ENCODE assay signal across 9 cellular contexts in the genomic region with DNA sequence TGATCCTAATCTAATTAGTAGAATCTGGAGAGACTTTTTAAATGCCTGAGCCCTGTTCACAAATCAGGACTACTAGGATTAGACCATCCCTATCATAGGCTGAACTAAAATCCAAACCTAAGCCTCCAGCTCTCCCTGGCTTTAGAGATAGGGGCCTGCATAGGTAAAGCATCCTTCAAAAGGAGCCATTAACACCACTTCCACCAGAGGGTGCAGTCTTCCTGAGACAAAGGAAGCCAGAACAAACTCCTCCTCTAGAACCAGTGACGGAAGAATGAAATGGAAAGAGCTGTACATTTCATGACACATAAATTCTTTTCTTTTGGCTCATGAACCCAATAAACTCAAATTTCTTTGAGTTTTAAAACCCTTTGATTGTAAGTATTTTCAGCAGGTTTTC.
DNase-seq lines count a peak whose midpoint lies in the region; ATAC-seq, FAIRE-seq and TF ChIP-seq lines count a peak whose summit lies in the region.
"Had no signal": no experiment of that assay in that cellular context is flagged by ENCODE, and none has a peak within 500 bp of the region (broad histone marks: within the 10 kb centered on the region; RNA-seq: fewer than 3 reads in every experiment).

No MANE protein-coding gene starts in this region.

- H4K20me1 ChIP-seq in HepG2 (ENCODE audit: insufficient read depth, low read length) = no peaks in the 10 kb centered on the region

- no peak overlapping the region for H3K4me2 ChIP-seq in HepG2 (ENCODE audit: low read depth, low read length)

- FAIRE-seq in HepG2 (lab: Jason Lieb, UNC) = peak; percentile 18

- H3K27ac ChIP-seq in HepG2 (ENCODE audit: extremely low read length, insufficient read depth, low read length) = no peak overlapping the region
- H3K27ac ChIP-seq in spleen = no peak overlapping the region

- TF ChIP-seq POLR2A in GM18505 (IDR thresholded peaks at IDR 0.05; ENCODE audit: borderline replicate concordance, extremely low read depth, insufficient read depth, insufficient read length) (no peak), HepG2 (IDR thresholded peaks at IDR 0.05; ENCODE audit: insufficient read depth in 1 of 2, low read depth in 2 of 2, low read length in 2 of 2) (no peak), spleen (IDR thresholded peaks at IDR 0.05) (no peak)

- H3K36me3 ChIP-seq in HepG2 (replicated peaks in 1 of 2; ENCODE audit: control insufficient read depth in 1 of 2, insufficient read depth in 2 of 2, low read length in 2 of 2) (no peaks in the 10 kb centered on the region), spleen (no peaks in the 10 kb centered on the region)

- H2AFZ ChIP-seq in HepG2 (ENCODE audit: low read length) = no peak overlapping the region

- in situ Hi-C loops in HepG2 (cut with HindIII; ENCODE audit: extremely low pct_ligation_motif_present, low pct_unique_long_range_greater_than_20kb) = no loop called here

- H3K79me2 ChIP-seq in HepG2 (ENCODE audit: insufficient read depth, low read length) = no peaks in the 10 kb centered on the region

- CTCF ChIA-PET in HepG2 (lab: Yijun Ruan, JAX; ENCODE audit: low intra/inter-chr PET ratio, low total read pairs) = no interaction called here

- DNase-seq in A172 (ENCODE audit: low spot score) = peak; percentile 55
- peak; percentile 48 for DNase-seq in NCI-H2081 treated with DMSO at 0.1 percent for 48 hours (lab: John Stamatoyannopoulos, UW)
- DNase-seq in activated CD4-positive, alpha-beta T cell treated with anti-CD3 and anti-CD28 coated beads, Interleukin-2, amount 50 U/mL, for 48 hours = peak; percentile 1 to 13
- DNase-seq in HepG2 (ENCODE audit: low spot score) = peak; percentile 26
- no peak for DNase-seq in spleen
- DNase-seq in T-helper 9 cell = no peak
- DNase-seq: activated naive CD8-positive, alpha-beta T cell treated with anti-CD3 and anti-CD28 coated beads, Interleukin-2, amount 10 ng/mL, durations not matched to agents 7 days and 5 days had no signal

- no peaks in the 10 kb centered on the region for H3K27me3 ChIP-seq in HepG2 (ENCODE audit: control insufficient read depth in 1 of 2, insufficient read depth in 2 of 2, low read length in 2 of 2)
- H3K27me3 ChIP-seq in spleen (replicated peaks in 1 of 7) = no peaks in the 10 kb centered on the region

- POLR2A ChIA-PET in HepG2 (lab: Yijun Ruan, JAX) = no interaction called here

- H3K4me1 ChIP-seq in HepG2 (ENCODE audit: insufficient read depth, low read length) (no peaks in the 10 kb centered on the region), spleen (no peaks in the 10 kb centered on the region)

- H3K9ac ChIP-seq in HepG2 (ENCODE audit: insufficient read depth, low read depth, low read length) = no peak overlapping the region

- H3K9me3 ChIP-seq in HepG2 (ENCODE audit: low read length) = no peaks in the 10 kb centered on the region
- H3K9me3 ChIP-seq in spleen = no peaks in the 10 kb centered on the region

- TF ChIP-seq CTCF in HepG2 (CRISPR knock-in tag; IDR thresholded peaks at IDR 0.05) (peak; percentile 37), spleen (IDR thresholded peaks at IDR 0.05 in 8 of 11, conservative IDR thresholded peaks at IDR 0.05 in 3 of 11) (peak in 2 of 11 experiments; percentile 12 to 17)

- 0% methylated on average over 1 of the region's 1 CpG for WGBS in HepG2 (ENCODE audit: low lambda C conversion rate)
- 28 to 50% (median 36%) methylated on average over 1 of the region's 1 CpG for WGBS in spleen, 5 donors

- intact Hi-C loops in HepG2 (cut with micrococcal nuclease; ENCODE audit: unreplicated experiment) (loop anchor here (2.0 kb wide), 2 partner anchors 125 to 435 kb away; no protein-coding TSS in a partner anchor), spleen (cut with DNase I; ENCODE audit: low total_unique reads) (no loop called here)

- TF ChIP-seq RAD21 in HepG2 (CRISPR knock-in tag; IDR thresholded peaks at IDR 0.05) = no peak

- TF ChIP-seq EP300 in HepG2 (IDR thresholded peaks at IDR 0.05; ENCODE audit: low read depth in 2 of 2, low read length in 2 of 2) = no peak
- TF ChIP-seq EP300 in HepG2 (CRISPR knock-in tag; IDR thresholded peaks at IDR 0.05; ENCODE audit: borderline replicate concordance) = no peak

- peak; percentile 90 for ATAC-seq in GM18505 (IDR thresholded peaks at IDR 0.05; ENCODE audit: unreplicated experiment)
- peak; percentile 63 for ATAC-seq in HG03196 (IDR thresholded peaks at IDR 0.05; ENCODE audit: unreplicated experiment)
- peak; percentile 81 for ATAC-seq in HepG2

- no TSS peak for BruUV-seq in HepG2 (replicated peaks; lab: Mats Ljungman, UMichigan)

- no peak overlapping the region for H3K4me3 ChIP-seq in HepG2 (replicated peaks in 1 of 3; ENCODE audit: insufficient read depth in 1 of 3, low read depth in 2 of 3, low read length in 3 of 3)
- H3K4me3 ChIP-seq in spleen = no peak overlapping the region

TF ChIP-seq in HepG2, 621 proteins besides CTCF, POLR2A, EP300 and RAD21:
- peak; percentile 25 for TF ChIP-seq STAG1 (CRISPR knock-in tag; IDR thresholded peaks at IDR 0.05)
- TF ChIP-seq SMC3 (IDR thresholded peaks at IDR 0.05; ENCODE audit: low read length) = peak; percentile 11; the same call in 1 of the 2 replicates
- no peak for TF ChIP-seq MTERF4 (CRISPR knock-in tag; IDR thresholded peaks at IDR 0.05)
- TF ChIP-seq MYPOP (CRISPR knock-in tag; IDR thresholded peaks at IDR 0.05) = no peak
- no peak for TF ChIP-seq CBX5 (CRISPR knock-in tag; IDR thresholded peaks at IDR 0.05; ENCODE audit: borderline replicate concordance)
- TF ChIP-seq ZC3H4 (CRISPR knock-in tag; IDR thresholded peaks at IDR 0.05; ENCODE audit: borderline replicate concordance) = no peak

Comparison
In these comparisons a context has a peak if more than half of its experiments do, and no peak if none do; other contexts are left out.
1. DNase-seq: peak in A172 (single experiment), NCI-H2081 treated with DMSO at 0.1 percent for 48 hours (single experiment), activated CD4-positive, alpha-beta T cell treated with anti-CD3 and anti-CD28 coated beads, Interleukin-2, amount 50 U/mL, for 48 hours (2 of 2) and HepG2 (single experiment); none in spleen (single experiment) and T-helper 9 cell (single experiment).
2. Peak in every context shown above with its lines, with median percentiles within 50 percentile points of each other: ATAC-seq.